ENCODE assay signal across 9 cellular contexts in genomic region chr17:7651097-7651958, GRCh38. TPM values are rescaled to one million over a fixed set of nuclear protein-coding genes. Genes with fewer than 3 reads are reported as not detected.
DNase-seq lines count a peak whose midpoint lies in the region; ATAC-seq lines count a peak whose summit lies in the region.
"Had no signal": no experiment of that assay in that cellular context is flagged by ENCODE, and none has a peak within 500 bp of the region (broad histone marks: within the 10 kb centered on the region; RNA-seq: fewer than 3 reads in every experiment).

No MANE protein-coding gene starts in this region.

- no peak overlapping the region for H3K27ac Mint-ChIP-seq in activated T-helper 2 cell treated with anti-CD3 and anti-CD28 coated beads, Interferon-gamma antibody, Interleukin-2, Interleukin-4, amounts not matched to agents 10 μg/mL and 5 μg/mL and 100 μg/mL, durations not matched to agents 14 hours and 24 hours and 36 hours

- H3K9me3 ChIP-seq in HAP-1 (no peaks in the 10 kb centered on the region), iPS DF 6.9 (ENCODE audit: control insufficient read depth, insufficient read depth, low read length) (no peaks in the 10 kb centered on the region)

- ATAC-seq in HG02571 (IDR thresholded peaks at IDR 0.05; ENCODE audit: unreplicated experiment) (no peak), GM18517 (IDR thresholded peaks at IDR 0.05; ENCODE audit: unreplicated experiment) (no peak)

- WGBS in iPS DF 6.9 (ENCODE audit: insufficient coverage, insufficient read length): no CpG with 5 or more reads among the region's 82 CpGs

- no peaks in the 10 kb centered on the region for H3K36me3 ChIP-seq in HAP-1 (replicated peaks)
- no peaks in the 10 kb centered on the region for H3K36me3 ChIP-seq in iPS DF 6.9 (ENCODE audit: control insufficient read depth, insufficient read depth, low read length)

- peaks cover 6% of the 10 kb centered on the region for H3K4me1 ChIP-seq in HAP-1
- peaks cover 2% of the 10 kb centered on the region for H3K4me1 ChIP-seq in iPS DF 6.9 (ENCODE audit: control insufficient read depth, insufficient read depth, low read length)

- no peaks in the 10 kb centered on the region for H3K9me3 Mint-ChIP-seq in activated T-helper 2 cell treated with anti-CD3 and anti-CD28 coated beads, Interferon-gamma antibody, Interleukin-2, Interleukin-4, amounts not matched to agents 10 μg/mL and 5 μg/mL and 100 μg/mL, durations not matched to agents 14 hours and 24 hours and 36 hours

- H3K27me3 ChIP-seq in HAP-1 (ENCODE audit: low read depth): peaks cover 12% of the 10 kb centered on the region
- no peaks in the 10 kb centered on the region; the same call in 1 of the 2 replicates for H3K27me3 ChIP-seq in iPS DF 6.9 (ENCODE audit: control insufficient read depth, insufficient read depth, low read length)

- H3K36me3 Mint-ChIP-seq in activated T-helper 2 cell treated with anti-CD3 and anti-CD28 coated beads, Interferon-gamma antibody, Interleukin-2, Interleukin-4, amounts not matched to agents 10 μg/mL and 5 μg/mL and 100 μg/mL, durations not matched to agents 14 hours and 24 hours and 36 hours (ENCODE audit: low read depth): no peaks in the 10 kb centered on the region

- H3K4me3 ChIP-seq in HAP-1: peak overlapping the region; percentile 36
- H3K4me3 ChIP-seq in iPS DF 6.9 (ENCODE audit: low read length): peak overlapping the region; percentile 20; the same call in 1 of the 2 replicates
- peak overlapping the region; percentile 19 to 46 (median 30) for H3K4me3 ChIP-seq in skin epidermis

- peak overlapping the region; percentile 67 for H3K4me3 Mint-ChIP-seq in activated T-helper 2 cell treated with anti-CD3 and anti-CD28 coated beads, Interferon-gamma antibody, Interleukin-2, Interleukin-4, amounts not matched to agents 10 μg/mL and 5 μg/mL and 100 μg/mL, durations not matched to agents 14 hours and 24 hours and 36 hours (ENCODE audit: low read depth)

- peaks cover 54% of the 10 kb centered on the region for H3K27me3 Mint-ChIP-seq in activated T-helper 2 cell treated with anti-CD3 and anti-CD28 coated beads, Interferon-gamma antibody, Interleukin-2, Interleukin-4, amounts not matched to agents 10 μg/mL and 5 μg/mL and 100 μg/mL, durations not matched to agents 14 hours and 24 hours and 36 hours (ENCODE audit: low read depth)

- in situ Hi-C loops in HAP-1 (cut with MboI; ENCODE audit: low sequenced_read_pairs): no loop called here

- intact Hi-C loops in activated T-helper 2 cell treated with anti-CD3 and anti-CD28 coated beads, Interferon-gamma antibody, Interleukin-2, Interleukin-4, amounts not matched to agents 10 μg/mL and 5 μg/mL and 100 μg/mL, durations not matched to agents 14 hours and 24 hours and 36 hours (cut with micrococcal nuclease): loop anchor here (2.0 kb wide), 1 partner anchor 25 kb away; the partner anchor contains the start of gene SAT2

- H3K27ac ChIP-seq in iPS DF 6.9 (ENCODE audit: low read length) (no peak overlapping the region), skin epidermis (peak overlapping the region in 5 of 21 experiments; percentile 2 to 51 (median 19))

- DNase-seq in HAP-1 (ENCODE audit: low spot score in 2 of 2): peak in 1 of 2 experiments; percentile 32
- no peak for DNase-seq in activated T-helper 2 cell treated with anti-CD3 and anti-CD28 coated beads, Interferon-gamma antibody, Interleukin-2, Interleukin-4, amounts not matched to agents 10 μg/mL and 5 μg/mL and 100 μg/mL, durations not matched to agents 14 hours and 24 hours and 36 hours (ENCODE audit: low spot score)
- no peak for DNase-seq in iPS DF 6.9 (ENCODE audit: low read depth, low spot score)
- no peak for DNase-seq in NK-92 (lab: John Stamatoyannopoulos, UW; ENCODE audit: unreplicated experiment)
- no peak for DNase-seq in HT-29 (ENCODE audit: low spot score)

- H3K4me1 Mint-ChIP-seq in activated T-helper 2 cell treated with anti-CD3 and anti-CD28 coated beads, Interferon-gamma antibody, Interleukin-2, Interleukin-4, amounts not matched to agents 10 μg/mL and 5 μg/mL and 100 μg/mL, durations not matched to agents 14 hours and 24 hours and 36 hours (ENCODE audit: low read depth): peaks cover 12% of the 10 kb centered on the region

RNA-seq across cellular contexts. Expression of gene ATP1B2, which starts 0.6 kb away (rescaled TPM):
- 0.32 and 0.37 TPM in 2 replicates for total RNA-seq in activated T-helper 2 cell treated with anti-CD3 and anti-CD28 coated beads, Interferon-gamma antibody, Interleukin-2, Interleukin-4, amounts not matched to agents 10 μg/mL and 5 μg/mL and 100 μg/mL, durations not matched to agents 14 hours and 24 hours and 36 hours
- total RNA-seq in HT-29 (2014; rRNA removed; shearing (Covaris generic)): not detected in 2 replicates
- total RNA-seq: dermis blood vessel endothelial cell had no signal

RNA-seq across cellular contexts. Expression of gene SHBG, which starts 21.4 kb away (rescaled TPM):
- total RNA-seq in activated T-helper 2 cell treated with anti-CD3 and anti-CD28 coated beads, Interferon-gamma antibody, Interleukin-2, Interleukin-4, amounts not matched to agents 10 μg/mL and 5 μg/mL and 100 μg/mL, durations not matched to agents 14 hours and 24 hours and 36 hours: 0.46 TPM in 1 of 2 replicates, not detected in the other
- 0.13 TPM in 1 of 2 replicates, not detected in the other for total RNA-seq in HT-29 (2014; rRNA removed; shearing (Covaris generic))

RNA-seq across cellular contexts. Expression of gene SAT2, which starts 23.7 kb away (rescaled TPM):
- 25.4 and 27.9 TPM in 2 replicates for total RNA-seq in activated T-helper 2 cell treated with anti-CD3 and anti-CD28 coated beads, Interferon-gamma antibody, Interleukin-2, Interleukin-4, amounts not matched to agents 10 μg/mL and 5 μg/mL and 100 μg/mL, durations not matched to agents 14 hours and 24 hours and 36 hours
- total RNA-seq in HT-29 (2014; rRNA removed; shearing (Covaris generic)): 3.2 and 5.4 TPM in 2 replicates

RNA-seq across cellular contexts. Expression of gene TP53, which starts 36.0 kb away (rescaled TPM):
- total RNA-seq in activated T-helper 2 cell treated with anti-CD3 and anti-CD28 coated beads, Interferon-gamma antibody, Interleukin-2, Interleukin-4, amounts not matched to agents 10 μg/mL and 5 μg/mL and 100 μg/mL, durations not matched to agents 14 hours and 24 hours and 36 hours: 165 and 174 TPM in 2 replicates
- total RNA-seq in HT-29 (2014; rRNA removed; shearing (Covaris generic)): 57.1 and 61.0 TPM in 2 replicates

RNA-seq across cellular contexts. Expression of gene FXR2, which starts 36.6 kb away (rescaled TPM):
- total RNA-seq in activated T-helper 2 cell treated with anti-CD3 and anti-CD28 coated beads, Interferon-gamma antibody, Interleukin-2, Interleukin-4, amounts not matched to agents 10 μg/mL and 5 μg/mL and 100 μg/mL, durations not matched to agents 14 hours and 24 hours and 36 hours: 59.0 and 63.1 TPM in 2 replicates
- 23.8 and 30.3 TPM in 2 replicates for total RNA-seq in HT-29 (2014; rRNA removed; shearing (Covaris generic))
